ENCODE assay signal across 8 cellular contexts in the genomic region with DNA sequence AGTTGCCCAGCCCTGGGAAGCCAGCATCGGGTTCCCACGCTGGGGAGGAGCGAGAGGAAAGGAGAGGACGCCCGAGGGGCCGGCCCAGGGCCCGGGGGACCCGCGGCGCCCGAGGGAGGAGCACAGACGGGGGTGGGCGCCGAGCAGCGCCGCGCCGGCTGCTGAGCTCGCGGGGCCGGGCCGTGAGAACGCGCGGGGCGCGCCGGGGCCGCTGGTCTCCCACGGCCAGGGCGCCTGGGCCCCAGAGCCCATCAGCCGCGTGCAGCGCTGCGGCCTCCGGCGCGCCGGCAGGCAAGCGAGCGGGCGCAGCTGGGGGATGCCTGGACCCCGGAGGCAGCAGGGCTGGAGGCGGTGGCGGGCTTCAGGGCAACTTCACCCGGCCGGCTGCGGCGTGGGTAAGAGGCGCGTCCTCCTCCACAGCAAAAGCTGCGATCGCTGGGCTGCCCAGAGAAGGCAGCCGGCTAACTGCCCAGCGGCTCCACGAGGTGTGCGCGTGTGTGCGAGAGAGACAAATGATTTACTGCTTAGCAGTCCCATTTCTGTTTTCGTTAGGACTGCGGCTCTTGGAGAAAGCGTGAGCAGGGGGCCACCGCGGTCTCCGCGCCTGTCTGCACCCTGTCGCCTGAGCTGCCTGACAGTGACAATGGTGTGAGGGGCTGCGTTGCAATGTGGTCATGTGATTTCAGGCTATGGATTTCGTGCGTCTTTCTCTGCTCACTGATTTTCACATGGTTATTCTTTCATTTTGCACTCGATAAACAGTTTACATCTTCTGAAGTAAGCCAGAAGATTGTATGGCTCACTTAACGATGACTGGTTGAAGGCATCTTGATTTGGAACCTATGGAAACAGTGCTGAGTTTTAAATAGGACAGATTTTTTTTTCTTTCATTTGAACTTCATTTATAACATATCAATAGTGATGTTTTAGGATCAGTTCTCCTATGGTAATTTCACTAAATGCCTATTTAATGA. TPM values are rescaled to one million over a fixed set of nuclear protein-coding genes. Genes with fewer than 3 reads are reported as not detected.
DNase-seq lines count a peak whose midpoint lies in the region; ATAC-seq, FAIRE-seq and TF ChIP-seq lines count a peak whose summit lies in the region.

No MANE protein-coding gene starts in this region.

- H3K4me3 ChIP-seq in SK-N-MC (peak overlapping the region; percentile 83), endocrine pancreas (ENCODE audit: control insufficient read depth, insufficient read depth, low read length) (peak overlapping the region; percentile 96), thoracic aorta (peak overlapping the region; percentile 73)

- H3K4me1 ChIP-seq in endocrine pancreas (ENCODE audit: control insufficient read depth, insufficient read depth, low read length) (peaks cover 21% of the 10 kb centered on the region), thoracic aorta (ENCODE audit: control insufficient read depth in 1 of 2, low read depth in 2 of 2) (peaks cover 13 to 55% of the 10 kb centered on the region in 2 donors)

- H3K9me3 ChIP-seq in SK-N-MC (ENCODE audit: low read depth, low read length): no peaks in the 10 kb centered on the region
- no peaks in the 10 kb centered on the region for H3K9me3 ChIP-seq in endocrine pancreas (ENCODE audit: control insufficient read depth, low read length)
- H3K9me3 ChIP-seq in thoracic aorta: no peaks in the 10 kb centered on the region

- no peak for TF ChIP-seq CTCF in thoracic aorta (IDR thresholded peaks at IDR 0.05)

- peak; percentile 33 for DNase-seq in COLO829 (ENCODE audit: low spot score)
- peak; percentile 16 for DNase-seq in GM19239 (ENCODE audit: insufficient read length, low spot score)
- no peak for DNase-seq in SK-N-MC (ENCODE audit: low read depth, low spot score)
- peak; percentile 35 for DNase-seq in medulla oblongata (ENCODE audit: extremely low spot score)
- DNase-seq in thoracic aorta (ENCODE audit: low spot score): no peak
- no peak for DNase-seq in cerebellar nuclear complex (lab: John Stamatoyannopoulos, UW)

- no peak overlapping the region for H3K27ac ChIP-seq in SK-N-MC
- H3K27ac ChIP-seq in thoracic aorta: peak overlapping the region; percentile 83 to 94

- ATAC-seq in HG03354 (IDR thresholded peaks at IDR 0.05; ENCODE audit: poor library complexity, severe bottlenecking, unreplicated experiment) (peak; percentile 58), thoracic aorta (ENCODE audit: insufficient number of reproducible peaks, low FRiP score, low read depth) (peak; percentile 41)

- peak; percentile 89 for FAIRE-seq in GM19239 (lab: Jason Lieb, UNC)

- H3K27me3 ChIP-seq in endocrine pancreas (ENCODE audit: control insufficient read depth, insufficient read depth, low read length) (no peaks in the 10 kb centered on the region), thoracic aorta (replicated peaks; ENCODE audit: insufficient read depth) (no peaks in the 10 kb centered on the region)

- H3K9ac ChIP-seq in SK-N-MC (ENCODE audit: insufficient read length) (peak overlapping the region; percentile 77), endocrine pancreas (ENCODE audit: control insufficient read depth, insufficient read depth, low read length) (peak overlapping the region; percentile 94)

- H3K36me3 ChIP-seq in SK-N-MC (ENCODE audit: insufficient read depth, low read length): no peaks in the 10 kb centered on the region
- H3K36me3 ChIP-seq in endocrine pancreas (ENCODE audit: control insufficient read depth, insufficient read depth, low read length): no peaks in the 10 kb centered on the region
- no peaks in the 10 kb centered on the region for H3K36me3 ChIP-seq in thoracic aorta

RNA-seq across cellular contexts. Expression of gene GUCY1A1, which starts 1.2 kb away (rescaled TPM):
- 100 to 1,000 TPM; 110 to 135 TPM for total RNA-seq in thoracic aorta

Comparison
In these comparisons a context has a peak if more than half of its experiments do, and no peak if none do; other contexts are left out.
1. DNase-seq: peak in COLO829 (single experiment), GM19239 (single experiment) and medulla oblongata (single experiment); none in SK-N-MC (single experiment), thoracic aorta (single experiment) and cerebellar nuclear complex (0 of 2).
2. Peak in every context shown above with its lines, with median percentiles within 50 percentile points of each other: H3K4me3 ChIP-seq.